Comparison of ENCODE assay signal across 8 cellular contexts in the genomic region with DNA sequence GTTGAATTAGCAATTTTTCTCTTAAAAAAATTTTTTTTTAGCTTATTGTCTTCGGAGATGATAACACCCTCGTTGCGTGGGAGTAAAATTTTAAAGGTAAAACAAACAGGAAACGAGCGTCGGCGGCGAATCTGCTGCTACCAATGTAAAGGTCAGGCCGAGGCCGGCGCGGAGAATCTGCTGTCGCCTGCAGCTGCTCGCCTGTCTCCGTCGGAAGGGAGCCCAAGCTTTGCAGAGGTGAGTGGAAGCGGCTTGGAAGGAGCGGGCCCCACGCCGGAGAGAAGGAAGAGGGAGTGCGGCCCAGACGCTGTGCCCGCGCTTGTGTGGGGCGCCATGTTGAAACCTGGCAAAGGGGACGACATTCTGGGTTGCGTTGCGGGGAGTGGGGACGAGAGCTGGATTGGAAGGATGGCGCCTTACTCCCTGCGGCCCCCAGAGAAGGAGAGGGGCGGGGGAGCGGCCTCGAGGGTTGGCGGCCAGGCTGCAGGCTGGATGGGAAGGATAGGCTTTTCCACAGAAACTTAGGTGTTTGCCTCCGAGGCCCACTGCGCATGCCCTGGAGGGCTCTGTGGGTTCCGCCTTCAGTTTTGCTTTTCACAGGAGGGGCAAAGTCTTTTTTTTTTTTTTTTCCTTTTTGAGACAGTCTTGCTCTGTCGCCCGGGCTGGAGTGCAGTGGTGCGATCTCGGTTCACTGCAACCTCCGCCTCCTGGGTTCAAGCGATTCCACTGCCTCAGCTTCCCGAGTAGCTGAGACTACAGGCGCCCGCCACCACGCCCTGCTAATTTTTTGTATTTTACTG. TPM values are rescaled to one million over a fixed set of nuclear protein-coding genes. Genes with fewer than 3 reads are reported as not detected.
DNase-seq lines count a peak whose midpoint lies in the region; TF ChIP-seq lines count a peak whose summit lies in the region.

A gene with protein sequence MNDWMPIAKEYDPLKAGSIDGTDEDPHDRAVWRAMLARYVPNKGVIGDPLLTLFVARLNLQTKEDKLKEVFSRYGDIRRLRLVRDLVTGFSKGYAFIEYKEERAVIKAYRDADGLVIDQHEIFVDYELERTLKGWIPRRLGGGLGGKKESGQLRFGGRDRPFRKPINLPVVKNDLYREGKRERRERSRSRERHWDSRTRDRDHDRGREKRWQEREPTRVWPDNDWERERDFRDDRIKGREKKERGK (plus strand): TSS at position 160 of the 800 bp plus-strand sequence. CDS start 7,402 bp downstream, outside the sequence.

- DNase-seq in GDM1 (lab: John Stamatoyannopoulos, UW) (peak; percentile 88), HFF-Myc (ENCODE audit: extremely low read depth, low read depth) (peak; percentile 61), NCI-H146 treated with DMSO at 0.1 percent for 48 hours (lab: John Stamatoyannopoulos, UW; ENCODE audit: unreplicated experiment) (peak; percentile 68), right atrium auricular region (ENCODE audit: low spot score) (peak; percentile 78), prostate gland (ENCODE audit: low spot score) (peak; percentile 66), ureter (ENCODE audit: low spot score) (peak; percentile 78)

- WGBS in prostate gland = under 1% methylated on average over 48 of the region's 48 CpGs

- H3K27me3 ChIP-seq in right atrium auricular region = no peaks in the 10 kb centered on the region
- no peaks in the 10 kb centered on the region for H3K27me3 ChIP-seq in prostate gland (replicated peaks; ENCODE audit: insufficient read depth)

- H3K27ac ChIP-seq in angular gyrus (ENCODE audit: low read depth, low read length) (peak within 1 kb of the TSS; percentile 99), right atrium auricular region (peak within 1 kb of the TSS; percentile 95 to 99), prostate gland (peak within 1 kb of the TSS; percentile 99)

- no peaks in the 10 kb centered on the region for H3K9me3 ChIP-seq in right atrium auricular region
- no peaks in the 10 kb centered on the region for H3K9me3 ChIP-seq in prostate gland

- no peaks in the 10 kb centered on the region for H3K36me3 ChIP-seq in right atrium auricular region
- H3K36me3 ChIP-seq in prostate gland = no peaks in the 10 kb centered on the region

- peaks cover 0 to 10% of the 10 kb centered on the region in 2 donors for H3K4me1 ChIP-seq in right atrium auricular region
- no peaks in the 10 kb centered on the region for H3K4me1 ChIP-seq in prostate gland (replicated peaks)

- intact Hi-C loops in T-helper 2 cell treated with Interferon-gamma antibody and Interleukin-4, amounts not matched to agents 100 ng/mL and 5 ng/mL, for 36 hours (cut with micrococcal nuclease) = loop anchor here (1.0 to 5.0 kb wide), 6 partner anchors 22 to 220 kb away; a partner anchor contains a TSS
- intact Hi-C loops in prostate gland (cut with DNase I) = loop anchor here (10.0 kb wide), 1 partner anchor 63 kb away; no protein-coding TSS in a partner anchor

- TF ChIP-seq CTCF in HFF-Myc (IDR thresholded peaks at IDR 0.05; ENCODE audit: low read depth, low read length, missing control alignments) (no peak), right atrium auricular region (IDR thresholded peaks at IDR 0.05) (no peak), prostate gland (IDR thresholded peaks at IDR 0.05) (no peak)

- peak; percentile 23 for TF ChIP-seq POLR2A in prostate gland (IDR thresholded peaks at IDR 0.05)

- H3K4me3 ChIP-seq in HFF-Myc (replicated peaks; ENCODE audit: low read depth, low read length) = peak within 1 kb of the TSS; percentile 68
- peak within 1 kb of the TSS; percentile 73 to 90 for H3K4me3 ChIP-seq in right atrium auricular region
- H3K4me3 ChIP-seq in prostate gland = peak within 1 kb of the TSS; percentile 84 to 85

RNA-seq across cellular contexts. Expression of the gene that starts here (rescaled TPM):
- 27.6 and 32.4 TPM in 2 replicates for total RNA-seq in T-helper 2 cell treated with Interferon-gamma antibody and Interleukin-4, amounts not matched to agents 100 ng/mL and 5 ng/mL, for 36 hours
- 10 to 100 TPM; 17.4 to 18.4 TPM for total RNA-seq in right atrium auricular region
- 10 to 100 TPM; 16.6 to 22.6 TPM for total RNA-seq in prostate gland
- total RNA-seq in ureter = 24.1 TPM

Comparison
In these comparisons a context has a peak if more than half of its experiments do, and no peak if none do; other contexts are left out.
1. Peak in every context shown above with its lines: DNase-seq, H3K4me3 ChIP-seq and H3K27ac ChIP-seq.